ENCODE assay signal across 8 cellular contexts in the genomic region with DNA sequence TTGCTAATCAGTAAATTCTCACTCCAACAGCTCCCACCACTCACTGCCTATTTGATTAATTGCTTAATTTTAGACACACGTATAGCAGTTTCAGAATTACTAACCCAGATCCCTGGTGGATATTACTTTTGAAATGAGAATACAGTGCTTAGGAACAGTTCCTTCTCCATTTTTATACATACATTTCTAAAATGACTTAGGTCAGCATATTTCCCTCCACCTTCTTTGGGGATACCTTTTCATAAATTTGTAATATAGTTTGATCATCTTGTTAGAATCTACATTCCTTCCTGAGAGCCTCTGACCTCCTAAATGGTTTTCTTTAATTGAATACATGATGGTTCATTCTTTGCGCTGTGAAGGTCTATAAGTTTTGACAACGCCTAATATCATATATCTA.
"Had no signal": no experiment of that assay in that cellular context is flagged by ENCODE, and none has a peak within 500 bp of the region (broad histone marks: within the 10 kb centered on the region; RNA-seq: fewer than 3 reads in every experiment).

No MANE protein-coding gene starts in this region.

- H3K4me3 ChIP-seq: GM23338, HAP-1 had no signal

- H3K9me3 ChIP-seq: HAP-1 had no signal

- H3K4me1 Mint-ChIP-seq: GM23338, IgD-negative memory B cell had no signal

- H3K27ac ChIP-seq: HL-60 had no signal

- H3K4me1 ChIP-seq: HAP-1 had no signal

- H2AFZ ChIP-seq: GM23338 had no signal

- ATAC-seq: GM23338, HCT116 had no signal

- H3K4me3 Mint-ChIP-seq: GM23338, HFFc6, IgD-negative memory B cell had no signal

- H3K27ac Mint-ChIP-seq: GM23338, HFFc6, IgD-negative memory B cell had no signal

- H3K4me2 ChIP-seq: GM23338 had no signal

- H3K36me3 ChIP-seq: HAP-1 had no signal

- DNase-seq: H7, HFFc6, KG1 had no signal

- H3K36me3 Mint-ChIP-seq: IgD-negative memory B cell had no signal

- H3K9me3 Mint-ChIP-seq: GM23338, HFFc6 had no signal
